ENCODE assay signal across 8 cellular contexts in genomic region chr20:290081-290831, GRCh38. TPM values are rescaled to one million over a fixed set of nuclear protein-coding genes. Genes with fewer than 3 reads are reported as not detected.
DNase-seq lines count a peak whose midpoint lies in the region; ATAC-seq and TF ChIP-seq lines count a peak whose summit lies in the region.

Gene C20orf96, minus strand, starts transcription at chr20:290750. Its CDS starts 140 bp downstream, at chr20:290610.

- no peaks in the 10 kb centered on the region for H3K36me3 ChIP-seq in adrenal gland (replicated peaks in 1 of 2)
- H3K36me3 ChIP-seq in prostate gland = no peaks in the 10 kb centered on the region
- H3K36me3 ChIP-seq in urinary bladder (ENCODE audit: insufficient read depth) = no peaks in the 10 kb centered on the region

- H3K4me3 ChIP-seq in adrenal gland (peak within 1 kb of the TSS in 3 of 4 donors; percentile 50 to 72 (median 54)), prostate gland (peak within 1 kb of the TSS; percentile 43 to 54), urinary bladder (ENCODE audit: low read depth, low read length) (peak within 1 kb of the TSS; percentile 47)

- DNase-seq in NCI-H1436 (lab: John Stamatoyannopoulos, UW) = peak; percentile 85
- DNase-seq in T follicular helper cell (ENCODE audit: low read depth) = peak; percentile 74
- peak; percentile 93 to 96 (median 95) for DNase-seq in adrenal gland
- DNase-seq in left cardiac atrium = peak; percentile 94
- peak; percentile 87 for DNase-seq in prostate gland (ENCODE audit: low spot score)

- H3K27me3 ChIP-seq in adrenal gland (no peaks in the 10 kb centered on the region), prostate gland (replicated peaks; ENCODE audit: insufficient read depth) (no peaks in the 10 kb centered on the region)

- TF ChIP-seq POLR2A in adrenal gland (IDR thresholded peaks at IDR 0.05) (no peak), prostate gland (IDR thresholded peaks at IDR 0.05) (peak; percentile 26)

- H3K27ac ChIP-seq in adrenal gland = peak within 1 kb of the TSS; percentile 54 to 84 (median 67)
- H3K27ac ChIP-seq in prostate gland = peak within 1 kb of the TSS; percentile 81 to 84
- peak within 1 kb of the TSS; percentile 51 for H3K27ac ChIP-seq in urinary bladder (ENCODE audit: low read depth)

- TF ChIP-seq CTCF in GM12874 (IDR thresholded peaks at IDR 0.05; ENCODE audit: insufficient read depth, low read depth, low read length) (peak; percentile 41; the same call in 1 of the 2 replicates), adrenal gland (IDR thresholded peaks at IDR 0.05) (peak; percentile 14 to 63 (median 38)), prostate gland (IDR thresholded peaks at IDR 0.05) (peak in 2 of 4 experiments; percentile 31 to 53)

- intact Hi-C loops in adrenal gland (cut with DNase I) (no loop called here), left cardiac atrium (cut with DNase I) (no loop called here), prostate gland (cut with DNase I) (no loop called here)

- peak; percentile 91 for ATAC-seq in HG02759 (IDR thresholded peaks at IDR 0.05; ENCODE audit: unreplicated experiment)
- ATAC-seq in left cardiac atrium = peak; percentile 98 to 99

- H3K9me3 ChIP-seq in adrenal gland (replicated peaks in 1 of 3) (no peaks in the 10 kb centered on the region), prostate gland (no peaks in the 10 kb centered on the region)

- H3K4me1 ChIP-seq in adrenal gland (replicated peaks in 1 of 2) (peaks cover 10 to 15% of the 10 kb centered on the region in 2 donors), prostate gland (replicated peaks) (no peaks in the 10 kb centered on the region), urinary bladder (ENCODE audit: insufficient read depth) (no peaks in the 10 kb centered on the region)

- WGBS in adrenal gland, 4 donors = 0% methylated on average over 41 to 43 of the region's 43 CpGs
- under 1% methylated on average over 43 of the region's 43 CpGs for WGBS in prostate gland
- under 1% methylated on average over 43 of the region's 43 CpGs for WGBS in urinary bladder

RNA-seq across cellular contexts. Expression of gene C20orf96, which starts in this region (rescaled TPM):
- total RNA-seq in adrenal gland (10 to 100 TPM in 1 of 8 donors, 1 to 10 TPM in 7; 2.7 to 20.2 (median 6.3) TPM), left cardiac atrium (1 to 10 TPM; 5.5 to 7.2 TPM), prostate gland (10 to 100 TPM in 1 of 2 donors, 1 to 10 TPM in 1; 4.7 to 16.1 TPM), urinary bladder (5.0 TPM)
- polyA plus RNA-seq in adrenal gland (10 to 100 TPM in 1 of 3 donors, 1 to 10 TPM in 2; 5.3 to 13.7 (median 7.6) TPM), urinary bladder (6.4 TPM)

Comparison
In these comparisons a context has a peak if more than half of its experiments do, and no peak if none do; other contexts are left out.
1. Peak in every context shown above with its lines: DNase-seq, ATAC-seq, H3K4me3 ChIP-seq and H3K27ac ChIP-seq.